8 cellular contexts compared by ENCODE assay signal in genomic region chr16:15948532-15949209, GRCh38. TPM values are rescaled to one million over a fixed set of nuclear protein-coding genes. Genes with fewer than 3 reads are reported as not detected.
A peak's percentile ranks its signal among the peaks of the same experiment; 100 is the strongest.
DNase-seq lines count a peak whose midpoint lies in the region; ATAC-seq, FAIRE-seq and TF ChIP-seq lines count a peak whose summit lies in the region.

No MANE protein-coding gene starts in this region.

- H3K4me1 ChIP-seq in HepG2 (ENCODE audit: insufficient read depth, low read length): peaks cover 66% of the 10 kb centered on the region
- peaks cover 0 to 46% (median 28%) of the 10 kb centered on the region in 4 donors for H3K4me1 ChIP-seq in tibial artery

- TF ChIP-seq CTCF in HepG2 (CRISPR knock-in tag; IDR thresholded peaks at IDR 0.05): no peak
- TF ChIP-seq CTCF in tibial artery (IDR thresholded peaks at IDR 0.05): no peak

- intact Hi-C loops in HepG2 (cut with micrococcal nuclease; ENCODE audit: unreplicated experiment): loop anchor here (2.0 to 5.0 kb wide), 2 partner anchors 51 to 74 kb away; no protein-coding TSS in a partner anchor
- intact Hi-C loops in tibial artery (cut with DNase I; ENCODE audit: low total_unique reads): loop anchor here (5.0 kb wide), 1 partner anchor 139 kb away; no protein-coding TSS in a partner anchor

- 50% methylated on average over 18 of the region's 18 CpGs for WGBS in HepG2 (ENCODE audit: low lambda C conversion rate)

- no peak for DNase-seq in activated naive CD4-positive, alpha-beta T cell treated with anti-CD3 and anti-CD28 coated beads, Interleukin-2, amount 50 U/mL, for 72 hours (ENCODE audit: low spot score in 2 of 2)
- DNase-seq in HepG2 (ENCODE audit: low spot score) (peak; percentile 44), tibial artery (no peak), GF-D8 (lab: John Stamatoyannopoulos, UW) (no peak)

- H3K36me3 ChIP-seq in HepG2 (replicated peaks in 1 of 2; ENCODE audit: control insufficient read depth in 1 of 2, insufficient read depth in 2 of 2, low read length in 2 of 2) (no peaks in the 10 kb centered on the region; a peak in 1 of 5 replicates), tibial artery (no peaks in the 10 kb centered on the region)

- TSS peak; percentile 92 for BruUV-seq in HepG2 (replicated peaks; lab: Mats Ljungman, UMichigan)

- peaks cover 42% of the 10 kb centered on the region for H3K79me2 ChIP-seq in HepG2 (ENCODE audit: insufficient read depth, low read length)

- H3K4me3 ChIP-seq in HepG2 (replicated peaks in 1 of 3; ENCODE audit: insufficient read depth in 1 of 3, low read depth in 2 of 3, low read length in 3 of 3) (peak overlapping the region; percentile 81 to 86 (median 82)), tibial artery (peak overlapping the region; percentile 83 to 93)

- no peak for TF ChIP-seq POLR2A in HepG2 (IDR thresholded peaks at IDR 0.05; ENCODE audit: insufficient read depth in 1 of 2, low read depth in 2 of 2, low read length in 2 of 2)

- 0 out of 4 replicates have a peak, but pooled peaks of 1 of the 2 experiments have one; percentile 20 for TF ChIP-seq EP300 in HepG2 (IDR thresholded peaks at IDR 0.05; ENCODE audit: low read depth in 2 of 2, low read length in 2 of 2)
- no peak for TF ChIP-seq EP300 in HepG2 (CRISPR knock-in tag; IDR thresholded peaks at IDR 0.05; ENCODE audit: borderline replicate concordance)

- peaks cover 20% of the 10 kb centered on the region for H4K20me1 ChIP-seq in HepG2 (ENCODE audit: insufficient read depth, low read length)

- H2AFZ ChIP-seq in HepG2 (ENCODE audit: low read length): peak overlapping the region; percentile 58

- H3K4me2 ChIP-seq in HepG2 (ENCODE audit: low read depth, low read length): peak overlapping the region; percentile 96

- H3K9me3 ChIP-seq in HepG2 (ENCODE audit: low read length) (no peaks in the 10 kb centered on the region), tibial artery (no peaks in the 10 kb centered on the region)

- CTCF ChIA-PET in HepG2 (lab: Yijun Ruan, JAX; ENCODE audit: low intra/inter-chr PET ratio, low total read pairs): no interaction called here

- in situ Hi-C loops in HepG2 (cut with HindIII; ENCODE audit: extremely low pct_ligation_motif_present, low pct_unique_long_range_greater_than_20kb): no loop called here

- TF ChIP-seq RAD21 in HepG2 (CRISPR knock-in tag; IDR thresholded peaks at IDR 0.05): no peak

- POLR2A ChIA-PET in HepG2 (lab: Yijun Ruan, JAX): interaction anchor here (0.7 to 3.9 kb wide), 2 partner anchors 49 to 60 kb away, joined by 4 to 22 read pairs; partner anchors contain the start of gene CEP20

- no peak for FAIRE-seq in HepG2 (lab: Jason Lieb, UNC)

- peak overlapping the region; percentile 76 for H3K9ac ChIP-seq in HepG2 (ENCODE audit: insufficient read depth, low read depth, low read length)

- no peaks in the 10 kb centered on the region; a peak in 1 of 5 replicates for H3K27me3 ChIP-seq in HepG2 (ENCODE audit: control insufficient read depth in 1 of 2, insufficient read depth in 2 of 2, low read length in 2 of 2)
- H3K27me3 ChIP-seq in tibial artery: no peaks in the 10 kb centered on the region

- H3K27ac ChIP-seq in HepG2 (ENCODE audit: extremely low read length, insufficient read depth, low read length) (peak overlapping the region; percentile 36), tibial artery (peak overlapping the region; percentile 57 to 73)

- H3K27ac Mint-ChIP-seq in activated naive CD4-positive, alpha-beta T cell treated with anti-CD3 and anti-CD28 coated beads, Interleukin-2, amount 50 U/mL, for 72 hours: peak overlapping the region; percentile 77 to 90

- H3K9me3 Mint-ChIP-seq in activated naive CD4-positive, alpha-beta T cell treated with anti-CD3 and anti-CD28 coated beads, Interleukin-2, amount 50 U/mL, for 72 hours: no peaks in the 10 kb centered on the region

- ATAC-seq in GM18520 (IDR thresholded peaks at IDR 0.05; ENCODE audit: unreplicated experiment) (peak; percentile 19), HG02885 (IDR thresholded peaks at IDR 0.05; ENCODE audit: poor library complexity, unreplicated experiment) (peak; percentile 28), HepG2 (0 out of 3 replicates have a peak, but pooled peaks have one; percentile 5), HG02571 (IDR thresholded peaks at IDR 0.05; ENCODE audit: unreplicated experiment) (no peak), HG03565 (IDR thresholded peaks at IDR 0.05; ENCODE audit: unreplicated experiment) (no peak)
- ATAC-seq in activated naive CD4-positive, alpha-beta T cell treated with anti-CD3 and anti-CD28 coated beads, Interleukin-2, amount 50 U/mL, for 72 hours: peak; percentile 4 to 9

- peaks cover 18 to 25% of the 10 kb centered on the region in 2 donors for H3K36me3 Mint-ChIP-seq in activated naive CD4-positive, alpha-beta T cell treated with anti-CD3 and anti-CD28 coated beads, Interleukin-2, amount 50 U/mL, for 72 hours

TF ChIP-seq in HepG2, 621 proteins besides CTCF, POLR2A, EP300 and RAD21 (continues in another document):
- TF ChIP-seq ZNF337 (CRISPR knock-in tag; IDR thresholded peaks at IDR 0.05; ENCODE audit: borderline replicate concordance, low read depth): no peak
- 0 out of 2 replicates have a peak, but pooled peaks have one; percentile 20 for TF ChIP-seq MIER3 (CRISPR knock-in tag; IDR thresholded peaks at IDR 0.05; ENCODE audit: borderline replicate concordance)
- TF ChIP-seq ZNF782 (CRISPR knock-in tag; IDR thresholded peaks at IDR 0.05; ENCODE audit: borderline replicate concordance): 0 out of 2 replicates have a peak, but pooled peaks have one; percentile 26
- TF ChIP-seq ZNF891 (CRISPR knock-in tag; IDR thresholded peaks at IDR 0.05): peak; percentile 40; the same call in 1 of the 2 replicates
- no peak for TF ChIP-seq ZNF256 (CRISPR knock-in tag; conservative IDR thresholded peaks at IDR 0.05)
- peak; percentile 83 for TF ChIP-seq ZBTB33 (CRISPR knock-in tag; IDR thresholded peaks at IDR 0.05)
- no peak; the same call in none of the 2 replicates for TF ChIP-seq MEIS1 (CRISPR knock-in tag; IDR thresholded peaks at IDR 0.05; ENCODE audit: borderline replicate concordance)
- no peak for TF ChIP-seq ZNF468 (CRISPR knock-in tag; IDR thresholded peaks at IDR 0.05)
- no peak for TF ChIP-seq SPEN (CRISPR knock-in tag; IDR thresholded peaks at IDR 0.05; ENCODE audit: low read depth)
- TF ChIP-seq PHF8 (CRISPR knock-in tag; IDR thresholded peaks at IDR 0.05): no peak
- TF ChIP-seq ZNF800 (CRISPR knock-in tag; IDR thresholded peaks at IDR 0.05): no peak
- TF ChIP-seq PHB2 (IDR thresholded peaks at IDR 0.05; ENCODE audit: partially characterized antibody): no peak

RNA-seq across cellular contexts. Expression of gene ABCC1, which starts 0.7 kb away (rescaled TPM):
- total RNA-seq in activated naive CD4-positive, alpha-beta T cell treated with anti-CD3 and anti-CD28 coated beads, Interleukin-2, amount 50 U/mL, for 72 hours: 10 to 100 TPM; 51.8 to 66.9 TPM
- total RNA-seq in HepG2 (2016; rRNA removed; fragmentation: Illumina TruSeq; extraction: Trizol): 10.2 and 13.0 TPM in 2 replicates
- 6.2 and 6.4 TPM in 2 replicates for total RNA-seq in HepG2 (2016; cell fraction: cytosol; rRNA removed; fragmentation: Illumina TruSeq; extraction: Trizol; ENCODE audit: low read depth)
- 8.4 and 12.8 TPM in 2 replicates for total RNA-seq in HepG2 (2016; cell fraction: insoluble cytoplasmic fraction; rRNA removed; fragmentation: Illumina TruSeq; extraction: Trizol)
- total RNA-seq in HepG2 (2016; cell fraction: membrane; rRNA removed; fragmentation: Illumina TruSeq; extraction: Trizol): 7.7 and 8.5 TPM in 2 replicates
- 23.8 and 28.6 TPM in 2 replicates for total RNA-seq in HepG2 (2016; cell fraction: nucleus; rRNA removed; fragmentation: Illumina TruSeq; extraction: Trizol)
- 30.6 and 38.1 TPM in 2 replicates for polyA plus RNA-seq in HepG2 (2011; rRNA removed)
- polyA plus RNA-seq in HepG2 (2011; cell fraction: cytosol; rRNA removed): 14.1 and 14.7 TPM in 2 replicates
- polyA plus RNA-seq in HepG2 (2011; cell fraction: nucleus; rRNA removed): 110 and 133 TPM in 2 replicates
- polyA plus RNA-seq in HepG2 (2012): 23.1 and 36.8 TPM in 2 replicates
- 1.3 TPM in 2 replicates for polyA plus RNA-seq in HepG2 (2016; cell fraction: cytosol; fragmentation: Illumina TruSeq; extraction: Trizol; ENCODE audit: low read depth)
- polyA plus RNA-seq in HepG2 (2016; cell fraction: insoluble cytoplasmic fraction; fragmentation: Illumina TruSeq; extraction: Trizol; ENCODE audit: low read depth): 6.5 and 9.3 TPM in 2 replicates
- polyA plus RNA-seq in HepG2 (2016; cell fraction: membrane; fragmentation: Illumina TruSeq; extraction: Trizol; ENCODE audit: low read depth): 2.5 and 3.5 TPM in 2 replicates
- polyA plus RNA-seq in HepG2 (2016; cell fraction: nucleus; fragmentation: Illumina TruSeq; extraction: Trizol; ENCODE audit: insufficient read depth, low read depth): 47.8 and 49.6 TPM in 2 replicates
- polyA minus RNA-seq in HepG2 (2011; rRNA and poly(A)+ RNA removed; ENCODE audit: low replicate concordance): 87.8 and 152 TPM in 2 replicates
- polyA minus RNA-seq in HepG2 (2011; cell fraction: cytosol; rRNA and poly(A)+ RNA removed): 36.7 and 46.7 TPM in 2 replicates
- 61.3 and 64.6 TPM in 2 replicates for polyA minus RNA-seq in HepG2 (2011; cell fraction: nucleus; rRNA and poly(A)+ RNA removed)

Comparison
In these comparisons a context has a peak if more than half of its experiments do, and no peak if none do; other contexts are left out.
1. ATAC-seq: peak in GM18520 (single experiment), HG02885 (single experiment), activated naive CD4-positive, alpha-beta T cell treated with anti-CD3 and anti-CD28 coated beads, Interleukin-2, amount 50 U/mL, for 72 hours (2 of 2) and HepG2 (single experiment); none in HG02571 (single experiment) and HG03565 (single experiment).